ENCODE assay signal across 8 cellular contexts in the genomic region with DNA sequence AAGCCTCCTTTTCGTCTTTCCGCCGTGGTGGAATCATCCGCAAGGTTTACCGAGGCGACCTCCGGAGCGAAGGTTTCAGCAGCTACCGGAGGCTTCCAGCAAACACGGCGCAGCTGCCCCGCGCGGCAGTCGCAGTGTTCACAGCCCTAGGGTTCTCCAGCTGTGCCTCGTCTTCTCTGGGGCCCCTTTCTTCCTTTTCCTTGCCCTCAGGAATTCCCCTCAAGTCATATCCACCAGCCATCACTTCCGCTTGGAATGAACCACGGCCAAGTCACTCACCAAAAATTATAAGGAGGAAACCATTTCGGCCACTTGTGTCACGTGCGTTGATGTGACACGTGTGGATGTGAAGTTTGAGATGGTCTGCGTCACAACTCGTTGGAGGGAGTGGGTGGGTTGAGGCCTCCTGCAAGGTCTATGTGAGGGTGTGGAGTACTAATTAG. TPM values are rescaled to one million over a fixed set of nuclear protein-coding genes. Genes with fewer than 3 reads are reported as not detected.
DNase-seq lines count a peak whose midpoint lies in the region; ATAC-seq and TF ChIP-seq lines count a peak whose summit lies in the region.

No MANE protein-coding gene starts in this region.

- CTCF ChIA-PET in PC-9 (lab: Charles Lee) = no interaction called here

- TF ChIP-seq CTCF in GM23338 (conservative IDR thresholded peaks at IDR 0.05; ENCODE audit: low read depth in 2 of 2) = no peak
- TF ChIP-seq CTCF in PC-9 (conservative IDR thresholded peaks at IDR 0.05) = no peak
- peak; percentile 3 for TF ChIP-seq CTCF in brain microvascular endothelial cell (IDR thresholded peaks at IDR 0.05; ENCODE audit: low read depth, low read length, missing control alignments)
- TF ChIP-seq CTCF in right lobe of liver (IDR thresholded peaks at IDR 0.05) = no peak

- intact Hi-C loops in PC-9 (cut with micrococcal nuclease; ENCODE audit: unreplicated experiment) (loop anchor here (5.0 kb wide), 1 partner anchor 48 kb away; no protein-coding TSS in a partner anchor), right lobe of liver (cut with DNase I) (loop anchor here (5.0 to 10.0 kb wide), 3 partner anchors 96 to 216 kb away; a partner anchor contains a TSS)

- 35% methylated on average over 13 of the region's 24 CpGs for WGBS in right lobe of liver (ENCODE audit: insufficient coverage, low coverage, low lambda C conversion rate, missing lambda C conversion rate)

- no peak for TF ChIP-seq POLR2A in right lobe of liver (IDR thresholded peaks at IDR 0.05)

- POLR2A ChIA-PET in PC-9 (lab: Charles Lee; ENCODE audit: unreplicated experiment) = no interaction called here

- no peaks in the 10 kb centered on the region for H3K9me3 Mint-ChIP-seq in GM23338

- peaks cover 9% of the 10 kb centered on the region for H3K4me1 Mint-ChIP-seq in GM23338

- H3K27ac ChIP-seq in GM23338 (ENCODE audit: low read depth) (no peak overlapping the region), PC-9 (no peak overlapping the region), brain microvascular endothelial cell (peak overlapping the region; percentile 74), right lobe of liver (peak overlapping the region; percentile 54 to 84 (median 80))

- peaks cover 30% of the 10 kb centered on the region for H3K27me3 ChIP-seq in GM23338 (ENCODE audit: insufficient read depth)
- no peaks in the 10 kb centered on the region for H3K27me3 ChIP-seq in PC-9 (ENCODE audit: insufficient read depth, low read depth)
- no peaks in the 10 kb centered on the region for H3K27me3 ChIP-seq in brain microvascular endothelial cell (replicated peaks)
- no peaks in the 10 kb centered on the region for H3K27me3 ChIP-seq in right lobe of liver

- H3K27me3 Mint-ChIP-seq in GM23338 (ENCODE audit: insufficient read depth, low read depth, poor library complexity) = peaks cover 18% of the 10 kb centered on the region

- peak overlapping the region; percentile 94 for H2AFZ ChIP-seq in GM23338
- H2AFZ ChIP-seq in PC-9 = no peak overlapping the region

- H3K4me2 ChIP-seq in GM23338 (peak overlapping the region; percentile 91), PC-9 (peak overlapping the region; percentile 68)

- H3K79me2 ChIP-seq in GM23338 (replicated peaks; ENCODE audit: insufficient read depth) = peaks cover 8% of the 10 kb centered on the region; the same call in 1 of the 2 replicates
- peaks cover 40% of the 10 kb centered on the region for H3K79me2 ChIP-seq in PC-9 (ENCODE audit: low read depth)

- DNase-seq in GM04504 (ENCODE audit: low read depth) = peak; percentile 51
- DNase-seq in GM23338 (ENCODE audit: low spot score) = no peak
- DNase-seq in PC-9 = no peak
- DNase-seq in brain microvascular endothelial cell = peak; percentile 60
- DNase-seq in right lobe of liver = peak in 1 of 3 donors; percentile 37
- DNase-seq in stimulated activated CD8-positive, alpha-beta memory T cell treated with anti-CD3 and anti-CD28 coated beads, Interleukin-15, amount 100 ng/mL, for 48 hours (ENCODE audit: low read depth in 2 of 2) = peak; percentile 44 to 52
- DNase-seq in NCI-H187 treated with DMSO at 0.1 percent for 48 hours (lab: John Stamatoyannopoulos, UW) = no peak
- no peak for DNase-seq in DMS 273 (lab: John Stamatoyannopoulos, UW; ENCODE audit: unreplicated experiment)

- no peaks in the 10 kb centered on the region for H3K9me2 ChIP-seq in GM23338 (ENCODE audit: insufficient read depth)
- H3K9me2 ChIP-seq in PC-9 (ENCODE audit: insufficient read depth) = no peaks in the 10 kb centered on the region

- no peaks in the 10 kb centered on the region for H3K36me3 ChIP-seq in GM23338 (ENCODE audit: insufficient read depth)
- no peaks in the 10 kb centered on the region for H3K36me3 ChIP-seq in PC-9 (ENCODE audit: low read depth)
- H3K36me3 ChIP-seq in brain microvascular endothelial cell (replicated peaks) = no peaks in the 10 kb centered on the region
- H3K36me3 ChIP-seq in right lobe of liver = no peaks in the 10 kb centered on the region

- peaks cover 2% of the 10 kb centered on the region; the same call in 1 of the 3 replicates for H3K36me3 Mint-ChIP-seq in GM23338 (ENCODE audit: low read depth)

- H3K4me1 ChIP-seq in GM23338 (ENCODE audit: insufficient read depth) = peaks cover 16% of the 10 kb centered on the region
- H3K4me1 ChIP-seq in PC-9 (replicated peaks; ENCODE audit: insufficient read depth) = peaks cover 29% of the 10 kb centered on the region
- H3K4me1 ChIP-seq in right lobe of liver = peaks cover 0 to 43% (median 6%) of the 10 kb centered on the region in 4 donors

- H3K4me3 ChIP-seq in GM23338 (peak overlapping the region; percentile 84), PC-9 (peak overlapping the region; percentile 30; the same call in 1 of the 2 replicates), brain microvascular endothelial cell (ENCODE audit: low read depth, low read length) (peak overlapping the region; percentile 59), right lobe of liver (peak overlapping the region; percentile 32 to 56 (median 36))

- peaks cover 4% of the 10 kb centered on the region; the same call in 1 of the 2 replicates for H3F3A ChIP-seq in GM23338 (replicated peaks; ENCODE audit: low read depth)
- peaks cover 15% of the 10 kb centered on the region; the same call in 1 of the 2 replicates for H3F3A ChIP-seq in PC-9 (ENCODE audit: insufficient read depth, low read depth)

- BruUV-seq in PC-9 (replicated peaks; lab: Mats Ljungman, UMichigan) = no TSS peak

- no peaks in the 10 kb centered on the region for H3K9me3 ChIP-seq in PC-9 (ENCODE audit: insufficient read depth, low read depth)
- H3K9me3 ChIP-seq in right lobe of liver = no peaks in the 10 kb centered on the region

- no peak overlapping the region for H3K27ac Mint-ChIP-seq in GM23338

- peaks cover 8% of the 10 kb centered on the region; the same call in 1 of the 2 replicates for H4K20me1 ChIP-seq in GM23338 (replicated peaks; ENCODE audit: insufficient read depth)
- peaks cover 9% of the 10 kb centered on the region; the same call in 1 of the 2 replicates for H4K20me1 ChIP-seq in PC-9 (ENCODE audit: insufficient read depth)

- peak overlapping the region; percentile 74 for H3K4me3 Mint-ChIP-seq in GM23338

- in situ Hi-C loops in brain microvascular endothelial cell (cut with HindIII; ENCODE audit: low pct_ligation_motif_present, low sequenced_read_pairs) = no loop called here

- ATAC-seq in GM23338 (peak; percentile 47), right lobe of liver (peak in 1 of 4 donors; percentile 0)

TF ChIP-seq in GM23338, 12 proteins besides CTCF, POLR2A, EP300 and RAD21 (continues in another document):
- TF ChIP-seq POLR2AphosphoS5 (IDR thresholded peaks at IDR 0.05; ENCODE audit: low read depth) = no peak
- TF ChIP-seq, protein P1, sequence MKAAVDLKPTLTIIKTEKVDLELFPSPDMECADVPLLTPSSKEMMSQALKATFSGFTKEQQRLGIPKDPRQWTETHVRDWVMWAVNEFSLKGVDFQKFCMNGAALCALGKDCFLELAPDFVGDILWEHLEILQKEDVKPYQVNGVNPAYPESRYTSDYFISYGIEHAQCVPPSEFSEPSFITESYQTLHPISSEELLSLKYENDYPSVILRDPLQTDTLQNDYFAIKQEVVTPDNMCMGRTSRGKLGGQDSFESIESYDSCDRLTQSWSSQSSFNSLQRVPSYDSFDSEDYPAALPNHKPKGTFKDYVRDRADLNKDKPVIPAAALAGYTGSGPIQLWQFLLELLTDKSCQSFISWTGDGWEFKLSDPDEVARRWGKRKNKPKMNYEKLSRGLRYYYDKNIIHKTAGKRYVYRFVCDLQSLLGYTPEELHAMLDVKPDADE (IDR thresholded peaks at IDR 0.05) = no peak
- TF ChIP-seq NANOG (IDR thresholded peaks at IDR 0.05; ENCODE audit: borderline replicate concordance) = no peak
- no peak for TF ChIP-seq ZNF331 (CRISPR knock-in tag; IDR thresholded peaks at IDR 0.05; ENCODE audit: low read depth)
- TF ChIP-seq STAT1 (IDR thresholded peaks at IDR 0.05; ENCODE audit: unreplicated experiment) = no peak
- no peak for TF ChIP-seq EZH2 (IDR thresholded peaks at IDR 0.05; ENCODE audit: low read depth, unreplicated experiment)
- TF ChIP-seq JUNB (IDR thresholded peaks at IDR 0.05; ENCODE audit: unreplicated experiment) = no peak
- TF ChIP-seq CREB1 (CRISPR knock-in tag; IDR thresholded peaks at IDR 0.05; ENCODE audit: low read depth) = no peak
- TF ChIP-seq, protein P2, sequence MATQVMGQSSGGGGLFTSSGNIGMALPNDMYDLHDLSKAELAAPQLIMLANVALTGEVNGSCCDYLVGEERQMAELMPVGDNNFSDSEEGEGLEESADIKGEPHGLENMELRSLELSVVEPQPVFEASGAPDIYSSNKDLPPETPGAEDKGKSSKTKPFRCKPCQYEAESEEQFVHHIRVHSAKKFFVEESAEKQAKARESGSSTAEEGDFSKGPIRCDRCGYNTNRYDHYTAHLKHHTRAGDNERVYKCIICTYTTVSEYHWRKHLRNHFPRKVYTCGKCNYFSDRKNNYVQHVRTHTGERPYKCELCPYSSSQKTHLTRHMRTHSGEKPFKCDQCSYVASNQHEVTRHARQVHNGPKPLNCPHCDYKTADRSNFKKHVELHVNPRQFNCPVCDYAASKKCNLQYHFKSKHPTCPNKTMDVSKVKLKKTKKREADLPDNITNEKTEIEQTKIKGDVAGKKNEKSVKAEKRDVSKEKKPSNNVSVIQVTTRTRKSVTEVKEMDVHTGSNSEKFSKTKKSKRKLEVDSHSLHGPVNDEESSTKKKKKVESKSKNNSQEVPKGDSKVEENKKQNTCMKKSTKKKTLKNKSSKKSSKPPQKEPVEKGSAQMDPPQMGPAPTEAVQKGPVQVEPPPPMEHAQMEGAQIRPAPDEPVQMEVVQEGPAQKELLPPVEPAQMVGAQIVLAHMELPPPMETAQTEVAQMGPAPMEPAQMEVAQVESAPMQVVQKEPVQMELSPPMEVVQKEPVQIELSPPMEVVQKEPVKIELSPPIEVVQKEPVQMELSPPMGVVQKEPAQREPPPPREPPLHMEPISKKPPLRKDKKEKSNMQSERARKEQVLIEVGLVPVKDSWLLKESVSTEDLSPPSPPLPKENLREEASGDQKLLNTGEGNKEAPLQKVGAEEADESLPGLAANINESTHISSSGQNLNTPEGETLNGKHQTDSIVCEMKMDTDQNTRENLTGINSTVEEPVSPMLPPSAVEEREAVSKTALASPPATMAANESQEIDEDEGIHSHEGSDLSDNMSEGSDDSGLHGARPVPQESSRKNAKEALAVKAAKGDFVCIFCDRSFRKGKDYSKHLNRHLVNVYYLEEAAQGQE (IDR thresholded peaks at IDR 0.05; ENCODE audit: unreplicated experiment) = no peak
- TF ChIP-seq ZNF114 (CRISPR knock-in tag; IDR thresholded peaks at IDR 0.05) = no peak

RNA-seq across cellular contexts. Expression of a gene that starts 0.6 kb away (rescaled TPM):
- 4.1 and 5.9 TPM in 2 replicates for total RNA-seq in GM23338 (2014; rRNA removed; shearing (Covaris generic))
- polyA plus RNA-seq in GM23338 (2016; fragmentation: Nextera tagmentation; extraction: Ambion mirVana) = 4.2 and 7.5 TPM in 2 replicates
- total RNA-seq in PC-9 (2021) = 9.2 and 11.7 TPM in 2 replicates
- total RNA-seq in right lobe of liver = 10 to 100 TPM; 22.7 to 47.6 (median 28.7) TPM

Comparison
In these comparisons a context has a peak if more than half of its experiments do, and no peak if none do; other contexts are left out.
1. DNase-seq: peak in GM04504 (single experiment), brain microvascular endothelial cell (single experiment) and stimulated activated CD8-positive, alpha-beta memory T cell treated with anti-CD3 and anti-CD28 coated beads, Interleukin-15, amount 100 ng/mL, for 48 hours (2 of 2); none in GM23338 (single experiment), PC-9 (0 of 2), NCI-H187 treated with DMSO at 0.1 percent for 48 hours (single experiment) and DMS 273 (single experiment).
2. H3K27ac ChIP-seq: peak in brain microvascular endothelial cell (single experiment) and right lobe of liver (3 of 3); none in GM23338 (single experiment) and PC-9 (single experiment).
3. H3K4me3 ChIP-seq: peak in every context shown above with its lines; median percentile 84 in GM23338; 59 in brain microvascular endothelial cell; 36 in right lobe of liver; 30 in PC-9.